In the genomic region with DNA sequence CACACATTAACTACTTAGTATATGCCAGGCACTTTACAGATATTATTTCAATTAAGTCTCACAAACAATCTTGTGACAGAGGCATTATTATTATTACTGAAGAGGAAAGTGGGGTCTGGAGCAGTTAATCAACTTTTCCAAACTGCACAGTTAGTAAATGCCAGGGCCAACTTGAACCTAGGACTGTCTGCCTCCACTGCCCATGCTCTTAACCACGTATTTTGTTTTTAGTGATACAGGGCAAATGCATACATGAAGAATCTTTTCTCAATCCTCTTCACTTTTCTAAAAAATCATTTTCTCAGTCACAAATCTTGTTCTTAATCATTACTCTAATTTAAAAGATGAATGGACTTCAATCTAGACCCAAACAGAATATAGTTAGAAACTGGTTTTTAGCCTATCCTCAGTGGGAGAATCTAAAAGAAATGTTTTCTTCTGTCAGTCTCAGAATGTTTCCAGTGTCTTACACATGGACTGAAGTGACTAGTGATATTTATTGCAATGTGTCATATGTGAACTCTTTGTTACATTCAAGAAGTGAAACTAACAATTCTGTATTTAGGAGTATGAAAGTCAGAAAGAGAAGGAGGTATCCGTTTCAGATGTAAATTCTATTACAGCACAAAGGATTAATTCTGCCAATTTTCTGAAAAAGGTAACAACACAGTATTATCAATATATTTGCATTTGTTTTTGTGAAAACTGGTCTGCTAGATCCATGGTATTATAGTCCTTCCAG, we compare ENCODE assay signal across 18 cellular contexts. TPM values are rescaled to one million over a fixed set of nuclear protein-coding genes. Genes with fewer than 3 reads are reported as not detected.
DNase-seq lines count a peak whose midpoint lies in the region; ATAC-seq, FAIRE-seq and TF ChIP-seq lines count a peak whose summit lies in the region.
"Had no signal": no experiment of that assay in that cellular context is flagged by ENCODE, and none has a peak within 500 bp of the region (broad histone marks: within the 10 kb centered on the region; RNA-seq: fewer than 3 reads in every experiment).

No MANE protein-coding gene starts in this region.

- no peak for FAIRE-seq in HepG2 (lab: Jason Lieb, UNC)
- FAIRE-seq: keratinocyte had no signal

- no peak overlapping the region for H3K27ac Mint-ChIP-seq in activated T-cell treated with anti-CD3 and anti-CD28 coated beads, Interleukin-2, amount 50 U/mL, for 72 hours
- H3K27ac Mint-ChIP-seq: naive thymus-derived CD4-positive, alpha-beta T cell had no signal

- ATAC-seq in GM19438 (IDR thresholded peaks at IDR 0.05; ENCODE audit: low read depth, unreplicated experiment) (peak; percentile 80), HG02852 (IDR thresholded peaks at IDR 0.05; ENCODE audit: unreplicated experiment) (peak; percentile 98), HG03575 (IDR thresholded peaks at IDR 0.05; ENCODE audit: extremely low read depth, insufficient number of reproducible peaks, low FRiP score, unreplicated experiment) (peak; percentile 92), HepG2 (no peak)
- ATAC-seq in activated T-cell treated with anti-CD3 and anti-CD28 coated beads, Interleukin-2, amount 50 U/mL, for 72 hours (replicated peaks in 1 of 2) = no peak
- ATAC-seq: gastrocnemius medialis; naive thymus-derived CD4-positive, alpha-beta T cell; right lobe of liver; upper lobe of right lung had no signal

- no peak for TF ChIP-seq POLR2A in HepG2 (IDR thresholded peaks at IDR 0.05; ENCODE audit: insufficient read depth in 1 of 2, low read depth in 2 of 2, low read length in 2 of 2)
- TF ChIP-seq POLR2A in spleen (IDR thresholded peaks at IDR 0.05) = no peak

- H2AFZ ChIP-seq in HepG2 (ENCODE audit: low read length) = no peak overlapping the region

- in situ Hi-C loops in GM13977 (cut with MboI; ENCODE audit: low pct_unique_long_range_greater_than_20kb, low sequenced_read_pairs, unreplicated experiment) = no loop called here
- in situ Hi-C loops in HepG2 (cut with HindIII; ENCODE audit: extremely low pct_ligation_motif_present, low pct_unique_long_range_greater_than_20kb) = no loop called here

- no peaks in the 10 kb centered on the region for H3K27me3 Mint-ChIP-seq in activated T-cell treated with anti-CD3 and anti-CD28 coated beads, Interleukin-2, amount 50 U/mL, for 72 hours (ENCODE audit: low read depth)

- DNase-seq in GM13977 (ENCODE audit: low spot score) = peak; percentile 45
- DNase-seq in stimulated activated CD4-positive, alpha-beta T cell treated with anti-CD3 and anti-CD28 coated beads, Interleukin-2, amount 100 ng/mL, for 24 hours = no peak
- no peak for DNase-seq in HepG2 (ENCODE audit: low spot score)
- no peak for DNase-seq in activated T-cell treated with anti-CD3 and anti-CD28 coated beads, Interleukin-2, amount 50 U/mL, for 72 hours
- DNase-seq in spleen = no peak
- DNase-seq: activated T-cell treated with anti-CD3 and anti-CD28 coated beads, Interleukin-2, amount 50 U/mL, for 1 hour; aorta; gastrocnemius medialis; GF-D8; naive thymus-derived CD4-positive, alpha-beta T cell; right lobe of liver; SHP77; upper lobe of right lung had no signal

- no peak overlapping the region for H3K4me3 Mint-ChIP-seq in activated T-cell treated with anti-CD3 and anti-CD28 coated beads, Interleukin-2, amount 50 U/mL, for 72 hours
- H3K4me3 Mint-ChIP-seq: naive thymus-derived CD4-positive, alpha-beta T cell had no signal

- no peaks in the 10 kb centered on the region for H4K20me1 ChIP-seq in HepG2 (ENCODE audit: insufficient read depth, low read length)

- TF ChIP-seq RAD21 in HepG2 (CRISPR knock-in tag; IDR thresholded peaks at IDR 0.05) = no peak

- 19% methylated on average over 2 of the region's 2 CpGs for WGBS in HepG2 (ENCODE audit: low lambda C conversion rate)
- WGBS in spleen, 5 donors = 41 to 61% (median 58%) methylated on average over 2 of the region's 2 CpGs

- H3K4me2 ChIP-seq in HepG2 (ENCODE audit: low read depth, low read length) = no peak overlapping the region

- no peaks in the 10 kb centered on the region for H3K4me1 ChIP-seq in HepG2 (ENCODE audit: insufficient read depth, low read length)
- H3K4me1 ChIP-seq in spleen = no peaks in the 10 kb centered on the region
- H3K4me1 ChIP-seq: gastrocnemius medialis, right lobe of liver, upper lobe of right lung had no signal

- no peak overlapping the region for H3K9ac ChIP-seq in HepG2 (ENCODE audit: insufficient read depth, low read depth, low read length)

- no TSS peak for BruUV-seq in HepG2 (replicated peaks; lab: Mats Ljungman, UMichigan)

- H3K36me3 ChIP-seq in HepG2 (replicated peaks in 1 of 2; ENCODE audit: control insufficient read depth in 1 of 2, insufficient read depth in 2 of 2, low read length in 2 of 2) (no peaks in the 10 kb centered on the region), spleen (no peaks in the 10 kb centered on the region)
- H3K36me3 ChIP-seq: gastrocnemius medialis, right lobe of liver, upper lobe of right lung had no signal

- no peaks in the 10 kb centered on the region for H3K79me2 ChIP-seq in HepG2 (ENCODE audit: insufficient read depth, low read length)

- CTCF ChIA-PET in HepG2 (lab: Yijun Ruan, JAX; ENCODE audit: low intra/inter-chr PET ratio, low total read pairs) = no interaction called here

- H3K9me3 ChIP-seq in HepG2 (ENCODE audit: low read length) (no peaks in the 10 kb centered on the region), spleen (no peaks in the 10 kb centered on the region)
- H3K9me3 ChIP-seq: gastrocnemius medialis, right lobe of liver, upper lobe of right lung had no signal

- no peak for TF ChIP-seq EP300 in HepG2 (IDR thresholded peaks at IDR 0.05; ENCODE audit: low read depth in 2 of 2, low read length in 2 of 2)
- no peak for TF ChIP-seq EP300 in HepG2 (CRISPR knock-in tag; IDR thresholded peaks at IDR 0.05; ENCODE audit: borderline replicate concordance)

- no peaks in the 10 kb centered on the region for H3K36me3 Mint-ChIP-seq in activated T-cell treated with anti-CD3 and anti-CD28 coated beads, Interleukin-2, amount 50 U/mL, for 72 hours (ENCODE audit: insufficient read depth in 2 of 2)
- H3K36me3 Mint-ChIP-seq: naive thymus-derived CD4-positive, alpha-beta T cell had no signal

- no peak for TF ChIP-seq CTCF in GM13977 (IDR thresholded peaks at IDR 0.05; ENCODE audit: extremely low read depth, insufficient read depth, missing control alignments)
- no peak for TF ChIP-seq CTCF in HepG2 (CRISPR knock-in tag; IDR thresholded peaks at IDR 0.05)
- TF ChIP-seq CTCF in spleen (IDR thresholded peaks at IDR 0.05 in 8 of 11, conservative IDR thresholded peaks at IDR 0.05 in 3 of 11) = no peak

- H3K4me3 ChIP-seq in HepG2 (replicated peaks in 1 of 3; ENCODE audit: insufficient read depth in 1 of 3, low read depth in 2 of 3, low read length in 3 of 3) (no peak overlapping the region), spleen (no peak overlapping the region)
- H3K4me3 ChIP-seq: gastrocnemius medialis, right lobe of liver, upper lobe of right lung had no signal

- no peak overlapping the region for H3K27ac ChIP-seq in HepG2 (ENCODE audit: extremely low read length, insufficient read depth, low read length)
- no peak overlapping the region for H3K27ac ChIP-seq in spleen
- H3K27ac ChIP-seq: C4-2B, gastrocnemius medialis, right lobe of liver, upper lobe of right lung had no signal

- H3K9me3 Mint-ChIP-seq in activated T-cell treated with anti-CD3 and anti-CD28 coated beads, Interleukin-2, amount 50 U/mL, for 72 hours = no peaks in the 10 kb centered on the region
- H3K9me3 Mint-ChIP-seq: naive thymus-derived CD4-positive, alpha-beta T cell had no signal

- H3K4me1 Mint-ChIP-seq in activated T-cell treated with anti-CD3 and anti-CD28 coated beads, Interleukin-2, amount 50 U/mL, for 72 hours (ENCODE audit: low read depth) = no peaks in the 10 kb centered on the region
- H3K4me1 Mint-ChIP-seq: naive thymus-derived CD4-positive, alpha-beta T cell had no signal

- intact Hi-C loops in HepG2 (cut with micrococcal nuclease; ENCODE audit: unreplicated experiment) = no loop called here
- intact Hi-C loops in spleen (cut with DNase I; ENCODE audit: low total_unique reads) = no loop called here

- POLR2A ChIA-PET in HepG2 (lab: Yijun Ruan, JAX) = no interaction called here

- H3K27me3 ChIP-seq in HepG2 (ENCODE audit: control insufficient read depth in 1 of 2, insufficient read depth in 2 of 2, low read length in 2 of 2) = no peaks in the 10 kb centered on the region
- no peaks in the 10 kb centered on the region for H3K27me3 ChIP-seq in spleen (replicated peaks in 1 of 7)
- H3K27me3 ChIP-seq: gastrocnemius medialis, right lobe of liver, upper lobe of right lung had no signal

TF ChIP-seq in HepG2, 621 proteins besides CTCF, POLR2A, EP300 and RAD21 (continues in another document):
- TF ChIP-seq ZMYM4 (CRISPR knock-in tag; IDR thresholded peaks at IDR 0.05) = no peak
- no peak for TF ChIP-seq PPARG (CRISPR knock-in tag; conservative IDR thresholded peaks at IDR 0.05)
- TF ChIP-seq RBAK (CRISPR knock-in tag; IDR thresholded peaks at IDR 0.05) = no peak
- TF ChIP-seq ZNF703 (CRISPR knock-in tag; IDR thresholded peaks at IDR 0.05; ENCODE audit: borderline replicate concordance) = no peak

RNA-seq across cellular contexts. Expression of a gene that starts 55.5 kb away (rescaled TPM):
- 21.5 and 33.9 TPM in 2 replicates for total RNA-seq in HepG2 (2016; rRNA removed; fragmentation: Illumina TruSeq; extraction: Trizol)
- total RNA-seq in HepG2 (2016; cell fraction: cytosol; rRNA removed; fragmentation: Illumina TruSeq; extraction: Trizol; ENCODE audit: low read depth) = 8.0 and 8.5 TPM in 2 replicates
- 23.4 and 30.7 TPM in 2 replicates for total RNA-seq in HepG2 (2016; cell fraction: insoluble cytoplasmic fraction; rRNA removed; fragmentation: Illumina TruSeq; extraction: Trizol)
- 34.5 and 36.8 TPM in 2 replicates for total RNA-seq in HepG2 (2016; cell fraction: membrane; rRNA removed; fragmentation: Illumina TruSeq; extraction: Trizol)
- 16.1 and 17.6 TPM in 2 replicates for total RNA-seq in HepG2 (2016; cell fraction: nucleus; rRNA removed; fragmentation: Illumina TruSeq; extraction: Trizol)
- 14.1 and 14.3 TPM in 2 replicates for polyA plus RNA-seq in HepG2 (2011; rRNA removed)
- polyA plus RNA-seq in HepG2 (2011; cell fraction: cytosol; rRNA removed) = 8.6 and 11.0 TPM in 2 replicates
- polyA plus RNA-seq in HepG2 (2011; cell fraction: nucleus; rRNA removed) = 8.8 and 9.4 TPM in 2 replicates
- 9.9 and 11.8 TPM in 2 replicates for polyA plus RNA-seq in HepG2 (2012)
- 6.4 and 7.7 TPM in 2 replicates for polyA plus RNA-seq in HepG2 (2016; cell fraction: cytosol; fragmentation: Illumina TruSeq; extraction: Trizol; ENCODE audit: low read depth)
- polyA plus RNA-seq in HepG2 (2016; cell fraction: insoluble cytoplasmic fraction; fragmentation: Illumina TruSeq; extraction: Trizol; ENCODE audit: low read depth) = 28.1 and 28.7 TPM in 2 replicates
- polyA plus RNA-seq in HepG2 (2016; cell fraction: membrane; fragmentation: Illumina TruSeq; extraction: Trizol; ENCODE audit: low read depth) = 21.3 and 21.7 TPM in 2 replicates
- 29.2 and 29.5 TPM in 2 replicates for polyA plus RNA-seq in HepG2 (2016; cell fraction: nucleus; fragmentation: Illumina TruSeq; extraction: Trizol; ENCODE audit: insufficient read depth, low read depth)
- polyA minus RNA-seq in HepG2 (2011; rRNA and poly(A)+ RNA removed; ENCODE audit: low replicate concordance) = 17.6 and 34.1 TPM in 2 replicates
- polyA minus RNA-seq in HepG2 (2011; cell fraction: cytosol; rRNA and poly(A)+ RNA removed) = 12.0 and 16.8 TPM in 2 replicates
- 11.8 and 15.2 TPM in 2 replicates for polyA minus RNA-seq in HepG2 (2011; cell fraction: nucleus; rRNA and poly(A)+ RNA removed)
- total RNA-seq in activated T-cell treated with anti-CD3 and anti-CD28 coated beads, Interleukin-2, amount 50 U/mL, for 72 hours = 1 to 10 TPM; 5.6 to 6.4 TPM
- total RNA-seq in spleen = 10 to 100 TPM in 5 of 7 donors, 1 to 10 TPM in 2; 7.8 to 11.8 (median 10.3) TPM
- polyA plus RNA-seq in spleen = 1 to 10 TPM; 2.2 to 3.6 (median 2.4) TPM

Comparison
In these comparisons a context has a peak if more than half of its experiments do, and no peak if none do; other contexts are left out.
1. ATAC-seq: peak in GM19438 (single experiment), HG02852 (single experiment) and HG03575 (single experiment); none in HepG2 (single experiment) and activated T-cell treated with anti-CD3 and anti-CD28 coated beads, Interleukin-2, amount 50 U/mL, for 72 hours (0 of 2).